1 cellular context compared by ENCODE assay signal in the genomic region with DNA sequence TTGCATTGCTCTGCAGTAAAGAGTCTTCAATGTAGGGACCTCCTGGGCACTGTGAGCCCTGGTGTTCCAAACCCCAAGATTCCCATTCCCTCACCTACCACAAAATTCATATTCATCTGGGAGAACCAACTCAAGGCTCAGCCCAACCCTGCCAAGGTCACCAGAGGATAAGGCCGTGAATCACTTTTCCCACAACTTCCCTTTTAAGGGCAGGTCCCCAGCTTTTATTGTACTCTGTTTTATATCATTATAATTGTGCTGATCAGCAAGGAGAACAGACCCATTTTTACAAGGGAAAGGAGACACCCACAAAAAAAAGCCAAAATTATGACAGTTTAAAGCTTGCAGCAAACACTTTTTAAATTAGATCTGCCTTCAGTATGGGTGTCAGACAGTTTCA.
TF ChIP-seq lines count a peak whose summit lies in the region.

No MANE protein-coding gene starts in this region.

TF ChIP-seq in SK-N-SH treated with all-trans-retinoic acid at 6 μM for 48 hours, 23 proteins besides CTCF, POLR2A, EP300 and RAD21 (continued from another document):
- TF ChIP-seq, protein P1, sequence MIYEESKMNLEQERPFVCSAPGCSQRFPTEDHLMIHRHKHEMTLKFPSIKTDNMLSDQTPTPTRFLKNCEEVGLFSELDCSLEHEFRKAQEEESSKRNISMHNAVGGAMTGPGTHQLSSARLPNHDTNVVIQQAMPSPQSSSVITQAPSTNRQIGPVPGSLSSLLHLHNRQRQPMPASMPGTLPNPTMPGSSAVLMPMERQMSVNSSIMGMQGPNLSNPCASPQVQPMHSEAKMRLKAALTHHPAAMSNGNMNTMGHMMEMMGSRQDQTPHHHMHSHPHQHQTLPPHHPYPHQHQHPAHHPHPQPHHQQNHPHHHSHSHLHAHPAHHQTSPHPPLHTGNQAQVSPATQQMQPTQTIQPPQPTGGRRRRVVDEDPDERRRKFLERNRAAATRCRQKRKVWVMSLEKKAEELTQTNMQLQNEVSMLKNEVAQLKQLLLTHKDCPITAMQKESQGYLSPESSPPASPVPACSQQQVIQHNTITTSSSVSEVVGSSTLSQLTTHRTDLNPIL (CRISPR knock-in tag; IDR thresholded peaks at IDR 0.05; ENCODE audit: low read depth), result no peak
- no peak for TF ChIP-seq TCF4 (CRISPR knock-in tag; IDR thresholded peaks at IDR 0.05; ENCODE audit: borderline replicate concordance)
- TF ChIP-seq PPARA (CRISPR knock-in tag; IDR thresholded peaks at IDR 0.05; ENCODE audit: borderline replicate concordance), result no peak
- TF ChIP-seq TSHZ2 (CRISPR knock-in tag; IDR thresholded peaks at IDR 0.05), result no peak
- TF ChIP-seq CSDC2 (CRISPR knock-in tag; IDR thresholded peaks at IDR 0.05), result no peak
